Comparison of ENCODE assay signal across 1 cellular context in the genomic region with DNA sequence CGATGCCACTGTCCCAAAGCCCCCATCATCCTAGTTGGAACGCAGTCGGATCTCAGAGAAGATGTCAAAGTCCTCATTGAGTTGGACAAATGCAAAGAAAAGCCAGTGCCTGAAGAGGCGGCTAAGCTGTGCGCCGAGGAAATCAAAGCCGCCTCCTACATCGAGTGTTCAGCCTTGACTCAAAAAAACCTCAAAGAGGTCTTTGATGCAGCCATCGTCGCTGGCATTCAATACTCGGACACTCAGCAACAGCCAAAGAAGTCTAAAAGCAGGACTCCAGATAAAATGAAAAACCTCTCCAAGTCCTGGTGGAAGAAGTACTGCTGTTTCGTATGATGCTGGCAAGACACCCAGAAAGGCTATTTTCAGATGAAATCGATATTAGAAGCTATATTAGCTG.
TF ChIP-seq lines count a peak whose summit lies in the region.

No MANE protein-coding gene starts in this region.

TF ChIP-seq in HepG2, 621 proteins besides CTCF, POLR2A, EP300 and RAD21 (continued from another document):
- TF ChIP-seq KLF9 (CRISPR knock-in tag; IDR thresholded peaks at IDR 0.05; ENCODE audit: low read depth), result no peak
- TF ChIP-seq SMARCE1 (IDR thresholded peaks at IDR 0.05; ENCODE audit: borderline replicate concordance), result no peak
- no peak for TF ChIP-seq ARNT (IDR thresholded peaks at IDR 0.05)
- no peak for TF ChIP-seq ZNF10 (CRISPR knock-in tag; IDR thresholded peaks at IDR 0.05; ENCODE audit: borderline replicate concordance, low read depth)
- no peak for TF ChIP-seq ARHGAP35 (CRISPR knock-in tag; IDR thresholded peaks at IDR 0.05; ENCODE audit: borderline replicate concordance)
- no peak for TF ChIP-seq EED (CRISPR knock-in tag; IDR thresholded peaks at IDR 0.05)
- TF ChIP-seq, protein P1, sequence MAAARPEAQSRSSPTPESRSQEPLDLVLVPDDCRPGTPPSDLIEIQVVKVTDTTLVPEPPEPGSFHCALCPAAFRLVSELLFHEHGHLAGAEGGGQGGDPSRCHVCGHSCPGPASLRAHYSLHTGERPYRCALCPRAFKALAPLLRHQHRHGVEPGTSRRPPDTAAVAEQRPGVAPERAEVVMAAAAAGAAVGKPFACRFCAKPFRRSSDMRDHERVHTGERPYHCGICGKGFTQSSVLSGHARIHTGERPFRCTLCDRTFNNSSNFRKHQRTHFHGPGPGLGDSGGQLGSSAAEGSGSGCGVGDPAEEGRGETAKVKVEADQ (CRISPR knock-in tag; IDR thresholded peaks at IDR 0.05; ENCODE audit: borderline replicate concordance), result no peak
- no peak for TF ChIP-seq CBX2 (IDR thresholded peaks at IDR 0.05; ENCODE audit: low read depth, low read length)
- no peak for TF ChIP-seq CBX2 (CRISPR knock-in tag; IDR thresholded peaks at IDR 0.05; ENCODE audit: low read depth)
- TF ChIP-seq, protein P2, sequence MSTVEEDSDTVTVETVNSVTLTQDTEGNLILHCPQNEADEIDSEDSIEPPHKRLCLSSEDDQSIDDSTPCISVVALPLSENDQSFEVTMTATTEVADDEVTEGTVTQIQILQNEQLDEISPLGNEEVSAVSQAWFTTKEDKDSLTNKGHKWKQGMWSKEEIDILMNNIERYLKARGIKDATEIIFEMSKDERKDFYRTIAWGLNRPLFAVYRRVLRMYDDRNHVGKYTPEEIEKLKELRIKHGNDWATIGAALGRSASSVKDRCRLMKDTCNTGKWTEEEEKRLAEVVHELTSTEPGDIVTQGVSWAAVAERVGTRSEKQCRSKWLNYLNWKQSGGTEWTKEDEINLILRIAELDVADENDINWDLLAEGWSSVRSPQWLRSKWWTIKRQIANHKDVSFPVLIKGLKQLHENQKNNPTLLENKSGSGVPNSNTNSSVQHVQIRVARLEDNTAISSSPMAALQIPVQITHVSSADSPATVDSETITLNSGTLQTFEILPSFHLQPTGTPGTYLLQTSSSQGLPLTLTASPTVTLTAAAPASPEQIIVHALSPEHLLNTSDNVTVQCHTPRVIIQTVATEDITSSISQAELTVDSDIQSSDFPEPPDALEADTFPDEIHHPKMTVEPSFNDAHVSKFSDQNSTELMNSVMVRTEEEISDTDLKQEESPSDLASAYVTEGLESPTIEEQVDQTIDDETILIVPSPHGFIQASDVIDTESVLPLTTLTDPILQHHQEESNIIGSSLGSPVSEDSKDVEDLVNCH (CRISPR knock-in tag; IDR thresholded peaks at IDR 0.05), result no peak
- no peak for TF ChIP-seq EZH2 (conservative IDR thresholded peaks at IDR 0.05; ENCODE audit: low read depth, low read length)
- no peak for TF ChIP-seq SRSF4 (IDR thresholded peaks at IDR 0.05; ENCODE audit: low read depth, low read length, poor library complexity, severe bottlenecking)
- no peak for TF ChIP-seq IKZF4 (CRISPR knock-in tag; IDR thresholded peaks at IDR 0.05; ENCODE audit: borderline replicate concordance, low read depth, not compliant biosample characterization)
- TF ChIP-seq HOXA5 (CRISPR knock-in tag; IDR thresholded peaks at IDR 0.05), result no peak
- TF ChIP-seq CBX5 (CRISPR knock-in tag; IDR thresholded peaks at IDR 0.05; ENCODE audit: borderline replicate concordance), result no peak
- no peak for TF ChIP-seq MIER2 (CRISPR knock-in tag; IDR thresholded peaks at IDR 0.05)
